In the genomic region with DNA sequence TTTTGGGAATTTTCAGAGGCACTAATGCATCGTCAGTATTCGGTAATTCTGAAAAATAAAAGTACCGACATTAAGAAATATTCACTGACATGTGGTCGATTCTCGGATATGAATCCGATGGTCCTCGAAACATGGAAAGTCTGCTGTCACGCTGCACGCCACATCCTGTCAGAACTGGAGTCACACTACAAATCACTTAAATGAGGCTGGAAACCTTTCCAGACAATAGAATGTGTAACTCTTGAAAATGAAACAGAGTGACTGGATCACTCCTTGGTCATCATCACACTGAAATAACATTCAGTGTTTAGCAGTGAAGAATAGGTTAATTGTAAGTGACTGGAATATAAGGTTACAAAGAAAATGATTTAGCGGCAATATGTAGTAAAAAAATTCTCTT, we compare ENCODE assay signal across 26 cellular contexts.
DNase-seq lines count a peak whose midpoint lies in the region; ATAC-seq and TF ChIP-seq lines count a peak whose summit lies in the region.
"Had no signal": no experiment of that assay in that cellular context is flagged by ENCODE, and none has a peak within 500 bp of the region (broad histone marks: within the 10 kb centered on the region; RNA-seq: fewer than 3 reads in every experiment).

No MANE protein-coding gene starts in this region.

- no peak overlapping the region for H2BK12ac ChIP-seq in mesenchymal stem cell (ENCODE audit: low read length in 2 of 2)

- H3K4me3 ChIP-seq in ACC112 (ENCODE audit: low read depth, low read length) (no peak overlapping the region), brain microvascular endothelial cell (ENCODE audit: low read depth, low read length) (peak overlapping the region; percentile 13), mesenchymal stem cell (ENCODE audit: insufficient read depth in 1 of 2, low read depth in 1 of 2, low read length in 2 of 2) (no peak overlapping the region), gastroesophageal sphincter (no peak overlapping the region)
- H3K4me3 ChIP-seq: BLaER1, left lung, neural progenitor cell, PC-9, smooth muscle cell, testis had no signal

- no peak overlapping the region for H2BK120ac ChIP-seq in mesenchymal stem cell (ENCODE audit: low read depth, low read length)

- H2BK5ac ChIP-seq in mesenchymal stem cell (ENCODE audit: low read depth, low read length, poor library complexity, severe bottlenecking): peak overlapping the region; percentile 88

- H3K9me3 Mint-ChIP-seq in activated T-cell treated with anti-CD3 and anti-CD28 coated beads, Interleukin-2, amount 50 U/mL, for 4 hours: no peaks in the 10 kb centered on the region
- H3K9me3 Mint-ChIP-seq: activated T-helper 1 cell treated with anti-CD3 and anti-CD28 coated beads, Interleukin-12 subunit alpha, Interleukin-12 subunit beta, Interleukin-2, Interleukin-4 antibody, amounts not matched to agents 30 ng/mL and 10 ng/mL and 1 ng/mL, durations not matched to agents 14 hours and 24 hours and 36 hours; neural progenitor cell had no signal

- no peaks in the 10 kb centered on the region for H3K36me3 ChIP-seq in ACC112 (ENCODE audit: insufficient read depth, low read length)
- H3K36me3 ChIP-seq in brain microvascular endothelial cell (replicated peaks): no peaks in the 10 kb centered on the region
- no peaks in the 10 kb centered on the region for H3K36me3 ChIP-seq in mesenchymal stem cell (ENCODE audit: control insufficient read depth in 1 of 2, insufficient read depth in 2 of 2, low read depth in 1 of 2, low read length in 2 of 2)
- H3K36me3 ChIP-seq in gastroesophageal sphincter: no peaks in the 10 kb centered on the region
- H3K36me3 ChIP-seq: BLaER1, left lung, neural progenitor cell had no signal

- no peak overlapping the region for H3K18ac ChIP-seq in mesenchymal stem cell (ENCODE audit: low read depth in 1 of 2, low read length in 2 of 2)

- no peaks in the 10 kb centered on the region for H3K79me2 ChIP-seq in ACC112 (ENCODE audit: control insufficient read depth, insufficient read depth, low read length, unreplicated experiment)
- H3K79me2 ChIP-seq: parathyroid adenoma had no signal

- no peak overlapping the region for H3K9ac ChIP-seq in mesenchymal stem cell (ENCODE audit: low read length)
- H3K9ac ChIP-seq: BLaER1, neural progenitor cell, parathyroid adenoma had no signal

- H2AFZ ChIP-seq in ACC112 (ENCODE audit: low read length, unreplicated experiment) (no peak overlapping the region), mesenchymal stem cell (ENCODE audit: low read depth, low read length) (no peak overlapping the region)
- H2AFZ ChIP-seq: neural progenitor cell, parathyroid adenoma, PC-9 had no signal

- no peak for TF ChIP-seq POLR2A in gastroesophageal sphincter (IDR thresholded peaks at IDR 0.05)

- WGBS in mesenchymal stem cell: 97% methylated on average over 9 of the region's 10 CpGs
- WGBS in gastroesophageal sphincter (ENCODE audit: low coverage in 1 of 2), 2 donors: 89 to 91% methylated on average over 10 of the region's 10 CpGs

- no peaks in the 10 kb centered on the region for H3K9me3 ChIP-seq in mesenchymal stem cell (ENCODE audit: control insufficient read depth, low read length)
- H3K9me3 ChIP-seq in gastroesophageal sphincter: no peaks in the 10 kb centered on the region
- H3K9me3 ChIP-seq: BLaER1, left lung, testis had no signal

- no peak overlapping the region for H4K91ac ChIP-seq in mesenchymal stem cell (ENCODE audit: low read length)

- intact Hi-C loops in Right ventricle myocardium inferior (cut with DNase I): no loop called here

- in situ Hi-C loops in brain microvascular endothelial cell (cut with HindIII; ENCODE audit: low pct_ligation_motif_present, low sequenced_read_pairs): no loop called here

- no peak overlapping the region for H2AK5ac ChIP-seq in mesenchymal stem cell (ENCODE audit: low read length, severe bottlenecking)

- peak; percentile 72 for DNase-seq in GM04504 (ENCODE audit: low read depth)
- DNase-seq in brain microvascular endothelial cell: no peak
- DNase-seq in mesenchymal stem cell: no peak
- no peak for DNase-seq in Right ventricle myocardium inferior (ENCODE audit: missing footprints)
- no peak for DNase-seq in activated T-cell treated with anti-CD3 and anti-CD28 coated beads, Interleukin-2, amount 50 U/mL, for 4 hours
- DNase-seq: activated CD4-positive, alpha-beta memory T cell treated with anti-CD3 and anti-CD28 coated beads, Interleukin-2, amount 10 ng/mL, durations not matched to agents 7 days and 5 days; activated CD8-positive, alpha-beta memory T cell treated with anti-CD3 and anti-CD28 coated beads, Interleukin-2, amount 50 U/mL, for 4 hours; activated naive CD4-positive, alpha-beta T cell treated with anti-CD3 and anti-CD28 coated beads, Interleukin-2, amount 10 ng/mL, durations not matched to agents 7 days and 5 days; DMS153; left lung; NCI-H1105 treated with DMSO at 0.1 percent for 48 hours; NCI-H187 treated with DMSO at 0.1 percent for 48 hours; NCI-H524 treated with DMSO at 0.1 percent for 48 hours; PC-9; SHP77; stimulated activated naive CD4-positive, alpha-beta T cell treated with Interleukin-2 at 50 U/mL for 16 hours; testis had no signal

- H3K4me2 ChIP-seq in mesenchymal stem cell (ENCODE audit: low read length, poor library complexity, severe bottlenecking): no peak overlapping the region
- H3K4me2 ChIP-seq: BLaER1, neural progenitor cell, PC-9, smooth muscle cell had no signal

- peaks cover 48% of the 10 kb centered on the region for H3K4me1 ChIP-seq in ACC112 (ENCODE audit: control insufficient read depth, insufficient read depth, low read length, unreplicated experiment)
- peaks cover 2% of the 10 kb centered on the region for H3K4me1 ChIP-seq in mesenchymal stem cell (ENCODE audit: control insufficient read depth, insufficient read depth, low read depth, low read length)
- H3K4me1 ChIP-seq in gastroesophageal sphincter: no peaks in the 10 kb centered on the region
- H3K4me1 ChIP-seq: BLaER1, left lung, neural progenitor cell, parathyroid adenoma, testis had no signal

- H3K4ac ChIP-seq in mesenchymal stem cell (ENCODE audit: low read depth in 1 of 2, low read length in 2 of 2): no peak overlapping the region

- H3K27ac ChIP-seq in ACC112 (ENCODE audit: low read depth, low read length) (peak overlapping the region; percentile 7), brain microvascular endothelial cell (no peak overlapping the region), mesenchymal stem cell (ENCODE audit: low read length, poor library complexity, severe bottlenecking) (no peak overlapping the region), gastroesophageal sphincter (no peak overlapping the region)
- H3K27ac ChIP-seq: BLaER1, left lung, neural progenitor cell, parathyroid adenoma, PC-9, testis had no signal

- no peak overlapping the region for H2BK15ac ChIP-seq in mesenchymal stem cell (ENCODE audit: low read depth, poor library complexity, severe bottlenecking)

- no peak for TF ChIP-seq CTCF in brain microvascular endothelial cell (IDR thresholded peaks at IDR 0.05; ENCODE audit: low read depth, low read length, missing control alignments)
- no peak for TF ChIP-seq CTCF in gastroesophageal sphincter (IDR thresholded peaks at IDR 0.05)

- H3K36me3 Mint-ChIP-seq in activated T-cell treated with anti-CD3 and anti-CD28 coated beads, Interleukin-2, amount 50 U/mL, for 4 hours (ENCODE audit: insufficient read depth): no peaks in the 10 kb centered on the region
- H3K36me3 Mint-ChIP-seq: activated naive CD4-positive, alpha-beta T cell treated with anti-CD3 and anti-CD28 coated beads, Interleukin-2, amount 10 ng/mL, durations not matched to agents 7 days and 5 days; memory B cell; neural progenitor cell had no signal

- no peaks in the 10 kb centered on the region for H3K27me3 Mint-ChIP-seq in activated T-cell treated with anti-CD3 and anti-CD28 coated beads, Interleukin-2, amount 50 U/mL, for 4 hours (ENCODE audit: low read depth)
- H3K27me3 Mint-ChIP-seq: activated CD4-positive, alpha-beta memory T cell treated with anti-CD3 and anti-CD28 coated beads, Interleukin-2, amount 10 ng/mL, durations not matched to agents 7 days and 5 days; activated naive CD4-positive, alpha-beta T cell treated with anti-CD3 and anti-CD28 coated beads, Interleukin-2, amount 10 ng/mL, durations not matched to agents 7 days and 5 days; memory B cell had no signal

- H3K14ac ChIP-seq in mesenchymal stem cell (ENCODE audit: low read length in 2 of 2): no peak overlapping the region

- ATAC-seq in Right ventricle myocardium inferior (no peak), HG03432 (IDR thresholded peaks at IDR 0.05; ENCODE audit: unreplicated experiment) (no peak), gastroesophageal sphincter (no peak)
- ATAC-seq in activated T-cell treated with anti-CD3 and anti-CD28 coated beads, Interleukin-2, amount 50 U/mL, for 4 hours: no peak
- ATAC-seq: left lung had no signal

- no peaks in the 10 kb centered on the region for H3K79me1 ChIP-seq in mesenchymal stem cell (replicated peaks; ENCODE audit: low read length, poor library complexity, severe bottlenecking)

- H3K27me3 ChIP-seq in ACC112 (ENCODE audit: insufficient read depth, low read length): no peaks in the 10 kb centered on the region
- H3K27me3 ChIP-seq in brain microvascular endothelial cell (replicated peaks): no peaks in the 10 kb centered on the region
- no peaks in the 10 kb centered on the region for H3K27me3 ChIP-seq in mesenchymal stem cell (ENCODE audit: control insufficient read depth in 1 of 2, insufficient read depth in 1 of 2, low read length in 2 of 2)
- H3K27me3 ChIP-seq in gastroesophageal sphincter: no peaks in the 10 kb centered on the region
- H3K27me3 ChIP-seq: BLaER1, left lung, neural progenitor cell, testis had no signal

- TF ChIP-seq EP300 in gastroesophageal sphincter (IDR thresholded peaks at IDR 0.05): no peak

- no peaks in the 10 kb centered on the region for H3K4me1 Mint-ChIP-seq in activated T-cell treated with anti-CD3 and anti-CD28 coated beads, Interleukin-2, amount 50 U/mL, for 4 hours (ENCODE audit: low read depth)
- H3K4me1 Mint-ChIP-seq: activated CD4-positive, alpha-beta memory T cell treated with anti-CD3 and anti-CD28 coated beads, Interleukin-2, amount 10 ng/mL, durations not matched to agents 7 days and 5 days; activated naive CD4-positive, alpha-beta T cell treated with anti-CD3 and anti-CD28 coated beads, Interleukin-2, amount 10 ng/mL, durations not matched to agents 7 days and 5 days; memory B cell; neural progenitor cell had no signal

- H3K4me3 Mint-ChIP-seq in activated T-cell treated with anti-CD3 and anti-CD28 coated beads, Interleukin-2, amount 50 U/mL, for 4 hours: no peak overlapping the region
- H3K4me3 Mint-ChIP-seq: activated CD4-positive, alpha-beta memory T cell treated with anti-CD3 and anti-CD28 coated beads, Interleukin-2, amount 10 ng/mL, durations not matched to agents 7 days and 5 days; activated naive CD4-positive, alpha-beta T cell treated with anti-CD3 and anti-CD28 coated beads, Interleukin-2, amount 10 ng/mL, durations not matched to agents 7 days and 5 days; activated T-helper 1 cell treated with anti-CD3 and anti-CD28 coated beads, Interleukin-12 subunit alpha, Interleukin-12 subunit beta, Interleukin-2, Interleukin-4 antibody, amounts not matched to agents 30 ng/mL and 10 ng/mL and 1 ng/mL, durations not matched to agents 14 hours and 24 hours and 36 hours; memory B cell; neural progenitor cell had no signal

- H4K8ac ChIP-seq in mesenchymal stem cell (ENCODE audit: low read length): no peak overlapping the region

- H3K23ac ChIP-seq in mesenchymal stem cell (ENCODE audit: low read length in 2 of 2): no peak overlapping the region
